Comparison of ENCODE assay signal across 12 cellular contexts in genomic region chr4:183952652-183953051, GRCh38. TPM values are rescaled to one million over a fixed set of nuclear protein-coding genes. Genes with fewer than 3 reads are reported as not detected.
"Had no signal": no experiment of that assay in that cellular context is flagged by ENCODE, and none has a peak within 500 bp of the region (broad histone marks: within the 10 kb centered on the region; RNA-seq: fewer than 3 reads in every experiment).

No MANE protein-coding gene starts in this region.

RNA-seq across cellular contexts. Expression of gene STOX2, which starts 47.5 kb away (rescaled TPM):
- total RNA-seq: activated B cell treated with CpG ODN at 0.5 μM for 24 hours; activated CD4-positive, alpha-beta memory T cell treated with anti-CD3 and anti-CD28 coated beads for 36 hours; activated CD4-positive, alpha-beta memory T cell treated with anti-CD3 and anti-CD28 coated beads, Interleukin-2, amount 10 ng/mL, durations not matched to agents 7 days and 5 days; activated CD4-positive, alpha-beta T cell treated with anti-CD3 and anti-CD28 coated beads for 36 hours; activated CD4-positive, alpha-beta T cell treated with anti-CD3 and anti-CD28 coated beads, Interleukin-2, amount 10 ng/mL, durations not matched to agents 24 days and 14 days; activated CD4-positive, alpha-beta T cell treated with anti-CD3 and anti-CD28 coated beads, Interleukin-2, amount 10 ng/mL, durations not matched to agents 7 days and 5 days; activated CD8-positive, alpha-beta memory T cell treated with anti-CD3 and anti-CD28 coated beads for 36 hours; activated CD8-positive, alpha-beta memory T cell treated with anti-CD3 and anti-CD28 coated beads, Interleukin-2, amount 10 ng/mL, durations not matched to agents 7 days and 5 days; activated CD8-positive, alpha-beta T cell treated with anti-CD3 and anti-CD28 coated beads for 36 hours; activated CD8-positive, alpha-beta T cell treated with anti-CD3 and anti-CD28 coated beads, Interleukin-2, amount 10 ng/mL, durations not matched to agents 7 days and 5 days; T-helper 1 cell treated with Interleukin-12 subunit alpha and Interleukin-12 subunit beta and Interleukin-4 antibody, amounts not matched to agents 30 ng/mL and 1 ng/mL, for 36 hours; T-helper 2 cell treated with Interferon-gamma antibody and Interleukin-4, amounts not matched to agents 100 ng/mL and 5 ng/mL, for 36 hours had no signal
